In the genomic region with DNA sequence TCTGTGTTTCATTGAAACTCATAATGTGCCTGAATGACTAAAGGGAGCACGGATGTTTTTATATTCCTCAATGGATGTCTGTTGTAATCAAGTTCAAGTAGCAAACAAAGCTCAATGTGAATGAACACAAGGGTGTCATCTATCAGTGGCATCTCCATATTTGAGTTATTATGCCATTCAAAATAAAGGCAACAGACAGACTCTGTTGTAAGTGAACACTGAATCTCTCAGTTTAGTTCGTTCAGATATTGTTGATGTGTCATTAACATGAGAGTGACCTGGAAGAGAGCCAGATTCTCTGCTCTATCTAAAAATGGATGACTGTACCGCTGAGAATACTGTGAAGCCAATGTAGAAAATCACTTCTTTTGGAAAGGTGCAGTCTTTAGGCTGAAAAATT, we compare ENCODE assay signal across 13 cellular contexts.
DNase-seq lines count a peak whose midpoint lies in the region; ATAC-seq and TF ChIP-seq lines count a peak whose summit lies in the region.
"Had no signal": no experiment of that assay in that cellular context is flagged by ENCODE, and none has a peak within 500 bp of the region (broad histone marks: within the 10 kb centered on the region; RNA-seq: fewer than 3 reads in every experiment).

No MANE protein-coding gene starts in this region.

- no peaks in the 10 kb centered on the region for H4K20me1 ChIP-seq in fibroblast of lung (ENCODE audit: control insufficient read depth, extremely low read depth, insufficient read depth, low read length)

- H3K27ac Mint-ChIP-seq in stimulated activated naive CD8-positive, alpha-beta T cell treated with anti-CD3 and anti-CD28 coated beads, Interleukin-15, amount 100 ng/mL, for 72 hours: no peak overlapping the region
- no peak overlapping the region for H3K27ac Mint-ChIP-seq in endodermal cell
- no peak overlapping the region for H3K27ac Mint-ChIP-seq in activated T-cell treated with anti-CD3 and anti-CD28 coated beads, Interleukin-2, amount 50 U/mL, for 24 hours

- H3K27ac ChIP-seq in ACC112 (ENCODE audit: low read depth, low read length) (no peak overlapping the region), fibroblast of lung (ENCODE audit: insufficient read depth, low read length) (no peak overlapping the region), endodermal cell (ENCODE audit: low read depth, low read length) (no peak overlapping the region), uterus (no peak overlapping the region)
- H3K27ac ChIP-seq: KMS-11 had no signal

- no peaks in the 10 kb centered on the region for H3K27me3 ChIP-seq in ACC112 (ENCODE audit: insufficient read depth, low read length)
- H3K27me3 ChIP-seq in fibroblast of lung (ENCODE audit: control insufficient read depth, insufficient read depth, low read length): no peaks in the 10 kb centered on the region
- no peaks in the 10 kb centered on the region for H3K27me3 ChIP-seq in endodermal cell (ENCODE audit: control insufficient read depth, insufficient read depth, low read length, poor library complexity, severe bottlenecking)
- H3K27me3 ChIP-seq in uterus: no peaks in the 10 kb centered on the region

- H3K4me3 Mint-ChIP-seq in stimulated activated naive CD8-positive, alpha-beta T cell treated with anti-CD3 and anti-CD28 coated beads, Interleukin-15, amount 100 ng/mL, for 72 hours: no peak overlapping the region
- H3K4me3 Mint-ChIP-seq in endodermal cell: no peak overlapping the region
- H3K4me3 Mint-ChIP-seq in activated T-cell treated with anti-CD3 and anti-CD28 coated beads, Interleukin-2, amount 50 U/mL, for 24 hours: no peak overlapping the region
- H3K4me3 Mint-ChIP-seq: activated T-cell treated with anti-CD3 and anti-CD28 coated beads, Interleukin-2, amount 50 U/mL, for 4 hours had no signal

- WGBS in endodermal cell (ENCODE audit: insufficient coverage in 1 of 2, insufficient read length in 1 of 2), 2 experiments: 91 to 94% methylated on average over 3 of the region's 3 CpGs

- H3K4me1 ChIP-seq in ACC112 (ENCODE audit: control insufficient read depth, insufficient read depth, low read length, unreplicated experiment) (no peaks in the 10 kb centered on the region), fibroblast of lung (ENCODE audit: control insufficient read depth, extremely low read depth, insufficient read depth, low read length) (no peaks in the 10 kb centered on the region), endodermal cell (ENCODE audit: control insufficient read depth, insufficient read depth, low read length) (no peaks in the 10 kb centered on the region), uterus (no peaks in the 10 kb centered on the region)

- H3K9ac ChIP-seq in fibroblast of lung (ENCODE audit: insufficient read depth, low read length) (no peak overlapping the region), endodermal cell (ENCODE audit: extremely low read depth, low read length, poor library complexity, severe bottlenecking) (no peak overlapping the region)
- H3K9ac ChIP-seq: KMS-11 had no signal

- H3K4me2 ChIP-seq in fibroblast of lung (ENCODE audit: extremely low read depth, insufficient read depth, low read length): no peak overlapping the region
- H3K4me2 ChIP-seq: KMS-11 had no signal

- no peaks in the 10 kb centered on the region for H3K9me3 Mint-ChIP-seq in stimulated activated naive CD8-positive, alpha-beta T cell treated with anti-CD3 and anti-CD28 coated beads, Interleukin-15, amount 100 ng/mL, for 72 hours
- no peaks in the 10 kb centered on the region for H3K9me3 Mint-ChIP-seq in endodermal cell
- H3K9me3 Mint-ChIP-seq in activated T-cell treated with anti-CD3 and anti-CD28 coated beads, Interleukin-2, amount 50 U/mL, for 24 hours: no peaks in the 10 kb centered on the region
- H3K9me3 Mint-ChIP-seq: activated T-cell treated with anti-CD3 and anti-CD28 coated beads, Interleukin-2, amount 50 U/mL, for 4 hours had no signal

- H3K79me2 ChIP-seq in ACC112 (ENCODE audit: control insufficient read depth, insufficient read depth, low read length, unreplicated experiment) (no peaks in the 10 kb centered on the region), fibroblast of lung (ENCODE audit: control insufficient read depth, insufficient read depth, low read length) (no peaks in the 10 kb centered on the region)

- DNase-seq in NCI-H1105 (lab: John Stamatoyannopoulos, UW) (peak; percentile 69), NCI-H774 (lab: John Stamatoyannopoulos, UW) (peak; percentile 40), fibroblast of lung (ENCODE audit: low read depth in 2 of 2) (peak; percentile 25 to 56), endodermal cell (no peak), uterus (no peak)
- no peak for DNase-seq in stimulated activated naive CD8-positive, alpha-beta T cell treated with anti-CD3 and anti-CD28 coated beads, Interleukin-15, amount 100 ng/mL, for 72 hours
- no peak for DNase-seq in activated T-cell treated with anti-CD3 and anti-CD28 coated beads, Interleukin-2, amount 50 U/mL, for 24 hours
- DNase-seq: activated T-cell treated with anti-CD3 and anti-CD28 coated beads, Interleukin-2, amount 50 U/mL, for 4 hours; caudate nucleus; stimulated activated naive CD8-positive, alpha-beta T cell treated with anti-CD3 and anti-CD28 coated beads, Interleukin-15, Interleukin-2, amounts not matched to agents 100 U/mL and 50 U/mL, for 24 hours had no signal

- H2AFZ ChIP-seq in ACC112 (ENCODE audit: low read length, unreplicated experiment): peak overlapping the region; percentile 11
- no peak overlapping the region for H2AFZ ChIP-seq in fibroblast of lung (ENCODE audit: low read length)

- H3K36me3 ChIP-seq in ACC112 (ENCODE audit: insufficient read depth, low read length) (no peaks in the 10 kb centered on the region), fibroblast of lung (ENCODE audit: control insufficient read depth, insufficient read depth, low read length) (no peaks in the 10 kb centered on the region), endodermal cell (ENCODE audit: control insufficient read depth, insufficient read depth, low read length) (no peaks in the 10 kb centered on the region), uterus (no peaks in the 10 kb centered on the region)

- no peak for TF ChIP-seq POLR2A in uterus (IDR thresholded peaks at IDR 0.05)

- H3K4me3 ChIP-seq in ACC112 (ENCODE audit: low read depth, low read length): no peak overlapping the region
- no peak overlapping the region for H3K4me3 ChIP-seq in fibroblast of lung (replicated peaks in 1 of 4; ENCODE audit: control extremely low read depth in 1 of 4, insufficient read depth in 1 of 4, low read depth in 3 of 4, low read length in 4 of 4)
- no peak overlapping the region for H3K4me3 ChIP-seq in endodermal cell (ENCODE audit: low read length)
- no peak overlapping the region for H3K4me3 ChIP-seq in uterus

- no peak for ATAC-seq in stimulated activated naive CD8-positive, alpha-beta T cell treated with anti-CD3 and anti-CD28 coated beads, Interleukin-15, amount 100 ng/mL, for 72 hours
- ATAC-seq: activated T-cell treated with anti-CD3 and anti-CD28 coated beads, Interleukin-2, amount 50 U/mL, for 4 hours; left lobe of liver; stimulated activated naive CD8-positive, alpha-beta T cell treated with anti-CD3 and anti-CD28 coated beads, Interleukin-15, Interleukin-2, amounts not matched to agents 100 U/mL and 50 U/mL, for 24 hours had no signal

- H3K27me3 Mint-ChIP-seq in stimulated activated naive CD8-positive, alpha-beta T cell treated with anti-CD3 and anti-CD28 coated beads, Interleukin-15, amount 100 ng/mL, for 72 hours: no peaks in the 10 kb centered on the region
- H3K27me3 Mint-ChIP-seq in endodermal cell (ENCODE audit: insufficient read depth): no peaks in the 10 kb centered on the region
- no peaks in the 10 kb centered on the region for H3K27me3 Mint-ChIP-seq in activated T-cell treated with anti-CD3 and anti-CD28 coated beads, Interleukin-2, amount 50 U/mL, for 24 hours

- TF ChIP-seq CTCF in fibroblast of lung (conservative IDR thresholded peaks at IDR 0.05 in 1 of 2, IDR thresholded peaks at IDR 0.05 in 1 of 2; ENCODE audit: low read depth in 1 of 2, low read length in 2 of 2) (no peak), endodermal cell (conservative IDR thresholded peaks at IDR 0.05) (no peak), uterus (IDR thresholded peaks at IDR 0.05) (no peak)

- H3K36me3 Mint-ChIP-seq in endodermal cell (ENCODE audit: low read depth): no peaks in the 10 kb centered on the region
- H3K36me3 Mint-ChIP-seq in activated T-cell treated with anti-CD3 and anti-CD28 coated beads, Interleukin-2, amount 50 U/mL, for 24 hours (ENCODE audit: low read depth): no peaks in the 10 kb centered on the region

- no peaks in the 10 kb centered on the region for H3K4me1 Mint-ChIP-seq in stimulated activated naive CD8-positive, alpha-beta T cell treated with anti-CD3 and anti-CD28 coated beads, Interleukin-15, amount 100 ng/mL, for 72 hours
- H3K4me1 Mint-ChIP-seq in endodermal cell: no peaks in the 10 kb centered on the region
- no peaks in the 10 kb centered on the region for H3K4me1 Mint-ChIP-seq in activated T-cell treated with anti-CD3 and anti-CD28 coated beads, Interleukin-2, amount 50 U/mL, for 24 hours (ENCODE audit: low read depth)

- intact Hi-C loops in uterus (cut with DNase I; ENCODE audit: low total_unique reads): no loop called here

- no peaks in the 10 kb centered on the region for H3K9me3 ChIP-seq in fibroblast of lung (ENCODE audit: control insufficient read depth, insufficient read depth, low read depth, low read length)
- no peaks in the 10 kb centered on the region for H3K9me3 ChIP-seq in endodermal cell (ENCODE audit: control insufficient read depth, low read length)
- no peaks in the 10 kb centered on the region for H3K9me3 ChIP-seq in uterus

Comparison
In these comparisons a context has a peak if more than half of its experiments do, and no peak if none do; other contexts are left out.
1. DNase-seq: peak in NCI-H1105 (single experiment), NCI-H774 (single experiment) and fibroblast of lung (2 of 2); none in stimulated activated naive CD8-positive, alpha-beta T cell treated with anti-CD3 and anti-CD28 coated beads, Interleukin-15, amount 100 ng/mL, for 72 hours (0 of 2), endodermal cell (single experiment), activated T-cell treated with anti-CD3 and anti-CD28 coated beads, Interleukin-2, amount 50 U/mL, for 24 hours (single experiment) and uterus (0 of 2).